9 cellular contexts compared by ENCODE assay signal in the genomic region with DNA sequence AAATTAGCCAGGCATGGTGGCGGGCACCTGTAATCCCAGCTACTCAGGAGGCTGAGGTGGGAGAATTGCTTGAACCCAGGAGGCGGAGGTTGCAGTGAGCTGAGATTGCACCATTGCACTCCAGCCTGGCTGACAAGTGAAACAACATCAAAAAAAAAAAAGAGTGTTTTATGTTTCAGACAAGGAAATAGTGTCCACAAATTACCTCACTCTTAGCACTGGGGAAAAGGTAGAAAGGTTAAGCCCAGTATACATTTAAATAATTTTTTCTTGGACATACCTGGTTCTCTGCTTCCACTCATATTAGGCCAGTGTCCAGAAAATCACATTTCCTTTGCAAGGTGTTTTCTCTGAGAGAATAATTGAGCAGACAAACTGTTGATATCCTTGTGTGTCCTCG. TPM values are rescaled to one million over a fixed set of nuclear protein-coding genes. Genes with fewer than 3 reads are reported as not detected.
"Had no signal": no experiment of that assay in that cellular context is flagged by ENCODE, and none has a peak within 500 bp of the region (broad histone marks: within the 10 kb centered on the region; RNA-seq: fewer than 3 reads in every experiment).

No MANE protein-coding gene starts in this region.

RNA-seq across cellular contexts. Expression of a gene that starts 8.7 kb away (rescaled TPM):
- total RNA-seq: PC-3 had no signal

RNA-seq across cellular contexts. Expression of a gene that starts 25.4 kb away (rescaled TPM):
- total RNA-seq: PC-3, Right ventricle myocardium inferior, Right ventricle myocardium superior, RPMI7951, SJCRH30, SJSA1, SK-MEL-5 had no signal
- polyA plus RNA-seq: SK-N-SH had no signal

RNA-seq across cellular contexts. Expression of a gene that starts 30.8 kb away (rescaled TPM):
- total RNA-seq: PC-3, Peyer's patch, RPMI7951, SJCRH30, SJSA1, SK-MEL-5 had no signal
- polyA plus RNA-seq: SK-N-SH had no signal
